ENCODE assay signal across 1 cellular context in the genomic region with DNA sequence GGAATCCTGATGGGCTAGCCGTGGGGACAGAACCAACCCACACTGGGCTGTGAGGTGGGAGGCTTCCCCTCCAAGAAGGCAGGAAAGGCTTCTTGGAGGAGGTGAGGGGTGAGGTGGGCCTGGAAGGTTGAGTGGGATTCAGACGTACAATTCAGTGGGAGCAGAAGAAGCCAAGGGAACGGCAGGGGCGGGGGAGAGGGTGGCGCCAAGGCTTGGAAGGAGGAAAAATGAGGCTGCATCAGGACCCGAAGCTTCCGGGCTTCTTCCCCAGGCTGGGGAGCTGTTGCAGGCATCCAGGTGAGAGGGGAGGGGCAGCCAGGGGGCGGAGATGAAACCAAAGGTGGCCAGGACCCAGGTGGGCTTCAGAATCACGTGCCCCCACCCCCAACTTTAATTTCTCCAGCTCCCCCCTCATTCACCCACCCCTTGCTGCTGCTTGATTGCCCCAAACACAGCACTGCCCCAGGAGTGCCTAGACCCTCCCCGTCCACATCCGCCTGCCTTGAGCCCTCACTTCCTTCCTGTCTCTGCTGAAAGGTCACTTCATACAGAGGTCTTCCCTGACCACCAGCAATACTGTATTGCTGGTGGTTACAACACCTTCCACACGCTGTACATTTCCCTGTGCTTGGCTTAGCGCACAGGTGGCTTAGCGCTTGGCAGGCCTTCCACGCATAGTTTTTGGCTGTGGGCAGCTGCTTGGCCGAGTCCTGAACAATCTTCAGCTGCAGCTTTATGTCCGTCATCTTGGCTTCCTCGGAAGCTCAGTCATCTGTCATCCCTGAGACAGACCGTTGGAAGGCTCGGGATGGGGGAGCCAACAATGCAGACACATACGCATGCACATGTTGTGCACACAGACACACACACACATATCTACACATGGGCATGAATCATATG.
TF ChIP-seq lines count a peak whose summit lies in the region.

No MANE protein-coding gene starts in this region.

TF ChIP-seq in H1, 55 proteins besides CTCF, POLR2A, EP300 and RAD21:
- TF ChIP-seq JUND (IDR thresholded peaks at IDR 0.05; ENCODE audit: low read length), result no peak
- TF ChIP-seq PHF8 (conservative IDR thresholded peaks at IDR 0.05; ENCODE audit: low read depth, low read length), result no peak
- no peak for TF ChIP-seq MAFK (IDR thresholded peaks at IDR 0.05; ENCODE audit: low read depth, low read length)
